In the genomic region with DNA sequence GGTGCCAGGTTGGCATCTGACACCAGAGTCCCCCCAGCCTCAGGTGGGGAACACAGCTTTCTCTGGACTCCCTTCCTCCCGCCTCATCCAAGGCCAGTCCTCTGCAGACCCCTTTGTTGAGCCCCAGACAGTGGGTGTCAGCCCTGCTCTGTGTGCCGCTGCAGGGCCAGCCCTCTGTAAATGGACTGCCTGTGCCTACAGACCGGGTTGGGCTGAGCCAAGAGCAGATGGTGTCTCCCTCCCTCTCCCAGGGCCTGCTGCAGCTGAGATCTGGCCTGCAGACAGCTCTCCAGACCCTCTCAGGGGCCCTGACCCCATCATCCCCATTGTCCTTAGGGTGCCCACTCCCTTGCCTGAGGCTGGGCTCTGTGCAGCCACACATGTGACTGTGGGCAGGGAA, we compare ENCODE assay signal across 18 cellular contexts.
DNase-seq lines count a peak whose midpoint lies in the region; ATAC-seq and TF ChIP-seq lines count a peak whose summit lies in the region.
"Had no signal": no experiment of that assay in that cellular context is flagged by ENCODE, and none has a peak within 500 bp of the region (broad histone marks: within the 10 kb centered on the region; RNA-seq: fewer than 3 reads in every experiment).

No MANE protein-coding gene starts in this region.

- H3K27ac ChIP-seq in heart right ventricle (no peak overlapping the region), cingulate gyrus (ENCODE audit: low read depth, low read length) (peak overlapping the region; percentile 1), tibial artery (peak overlapping the region; percentile 13 to 25), brain microvascular endothelial cell (no peak overlapping the region)
- H3K27ac ChIP-seq: neutrophil had no signal

- TF ChIP-seq CTCF in heart right ventricle (IDR thresholded peaks at IDR 0.05) (no peak), tibial artery (IDR thresholded peaks at IDR 0.05) (no peak), nephron progenitor cell (IDR thresholded peaks at IDR 0.05) (no peak), brain microvascular endothelial cell (IDR thresholded peaks at IDR 0.05; ENCODE audit: low read depth, low read length, missing control alignments) (no peak)

- intact Hi-C loops in Right ventricle myocardium inferior (cut with DNase I): no loop called here
- intact Hi-C loops in heart right ventricle (cut with DNase I): no loop called here
- intact Hi-C loops in tibial artery (cut with DNase I; ENCODE audit: low total_unique reads): no loop called here

- H3K27me3 ChIP-seq in heart right ventricle (peaks cover 0 to 8% (median 0%) of the 10 kb centered on the region in 7 donors), tibial artery (no peaks in the 10 kb centered on the region), brain microvascular endothelial cell (replicated peaks) (no peaks in the 10 kb centered on the region)

- H3K9me3 ChIP-seq in heart right ventricle (no peaks in the 10 kb centered on the region), tibial artery (no peaks in the 10 kb centered on the region)
- H3K9me3 ChIP-seq: neutrophil had no signal

- H3K4me3 ChIP-seq in heart right ventricle (no peak overlapping the region), tibial artery (no peak overlapping the region), brain microvascular endothelial cell (ENCODE audit: low read depth, low read length) (no peak overlapping the region)

- peaks cover 92% of the 10 kb centered on the region for H3K4me1 Mint-ChIP-seq in nephron progenitor cell
- H3K4me1 Mint-ChIP-seq: central memory CD8-positive, alpha-beta T cell; immature natural killer cell; stimulated activated memory B cell treated with anti-CD40 and anti-IgM and Interleukin-4, amounts not matched to agents 10 μg/mL and 1 μg/mL and 100 μg/mL, for 72 hours had no signal

- peak; percentile 60 for DNase-seq in Right ventricle myocardium inferior (ENCODE audit: missing footprints)
- DNase-seq in heart right ventricle: no peak
- DNase-seq in NCI-H524 (lab: John Stamatoyannopoulos, UW): peak; percentile 64 to 77
- no peak for DNase-seq in tibial artery
- DNase-seq in nephron progenitor cell: no peak
- DNase-seq in brain microvascular endothelial cell: no peak
- DNase-seq: activated CD4-positive, alpha-beta T cell treated with anti-CD3 and anti-CD28 coated beads, Interleukin-2, amount 10 ng/mL, durations not matched to agents 7 days and 5 days; activated T-cell treated with anti-CD3 and anti-CD28 coated beads, Interleukin-2, amount 50 U/mL, for 4 hours; immature natural killer cell; NCI-H1048; NCI-H774; T-helper 9 cell had no signal

- H3K4me1 ChIP-seq in heart right ventricle (peaks cover 0 to 52% (median 9%) of the 10 kb centered on the region in 9 donors), tibial artery (peaks cover 0 to 51% (median 39%) of the 10 kb centered on the region in 4 donors)

- in situ Hi-C loops in brain microvascular endothelial cell (cut with HindIII; ENCODE audit: low pct_ligation_motif_present, low sequenced_read_pairs): no loop called here

- no peaks in the 10 kb centered on the region for H3K36me3 ChIP-seq in heart right ventricle
- no peaks in the 10 kb centered on the region for H3K36me3 ChIP-seq in tibial artery
- no peaks in the 10 kb centered on the region for H3K36me3 ChIP-seq in brain microvascular endothelial cell (replicated peaks)
- H3K36me3 ChIP-seq: neutrophil had no signal

- H3K36me3 Mint-ChIP-seq in nephron progenitor cell (ENCODE audit: low read depth): no peaks in the 10 kb centered on the region
- H3K36me3 Mint-ChIP-seq: immature natural killer cell; stimulated activated memory B cell treated with anti-CD40 and anti-IgM and Interleukin-4, amounts not matched to agents 10 μg/mL and 1 μg/mL and 100 μg/mL, for 72 hours had no signal

- WGBS in heart right ventricle, 2 donors: 90 to 91% methylated on average over 3 of the region's 3 CpGs

- H3K27me3 Mint-ChIP-seq in nephron progenitor cell (ENCODE audit: low read depth, poor library complexity): peaks cover 10% of the 10 kb centered on the region
- H3K27me3 Mint-ChIP-seq: activated CD4-positive, alpha-beta T cell treated with anti-CD3 and anti-CD28 coated beads, Interleukin-2, amount 10 ng/mL, durations not matched to agents 7 days and 5 days; central memory CD8-positive, alpha-beta T cell had no signal

- H3K4me3 Mint-ChIP-seq in nephron progenitor cell: no peak overlapping the region
- H3K4me3 Mint-ChIP-seq: activated CD4-positive, alpha-beta T cell treated with anti-CD3 and anti-CD28 coated beads, Interleukin-2, amount 10 ng/mL, durations not matched to agents 7 days and 5 days; activated T-cell treated with anti-CD3 and anti-CD28 coated beads, Interleukin-2, amount 50 U/mL, for 4 hours; central memory CD8-positive, alpha-beta T cell; immature natural killer cell; stimulated activated memory B cell treated with anti-CD40 and anti-IgM and Interleukin-4, amounts not matched to agents 10 μg/mL and 1 μg/mL and 100 μg/mL, for 72 hours had no signal

- H3K27ac Mint-ChIP-seq in nephron progenitor cell: no peak overlapping the region
- H3K27ac Mint-ChIP-seq: activated CD4-positive, alpha-beta T cell treated with anti-CD3 and anti-CD28 coated beads, Interleukin-2, amount 10 ng/mL, durations not matched to agents 7 days and 5 days; immature natural killer cell; stimulated activated memory B cell treated with anti-CD40 and anti-IgM and Interleukin-4, amounts not matched to agents 10 μg/mL and 1 μg/mL and 100 μg/mL, for 72 hours had no signal

- no peaks in the 10 kb centered on the region for H3K9me3 Mint-ChIP-seq in nephron progenitor cell
- H3K9me3 Mint-ChIP-seq: activated CD4-positive, alpha-beta T cell treated with anti-CD3 and anti-CD28 coated beads, Interleukin-2, amount 10 ng/mL, durations not matched to agents 7 days and 5 days; activated T-cell treated with anti-CD3 and anti-CD28 coated beads, Interleukin-2, amount 50 U/mL, for 4 hours; central memory CD8-positive, alpha-beta T cell; immature natural killer cell; stimulated activated memory B cell treated with anti-CD40 and anti-IgM and Interleukin-4, amounts not matched to agents 10 μg/mL and 1 μg/mL and 100 μg/mL, for 72 hours had no signal

- ATAC-seq in Right ventricle myocardium inferior (no peak), heart right ventricle (no peak), HG02642 (IDR thresholded peaks at IDR 0.05; ENCODE audit: poor library complexity, unreplicated experiment) (no peak)
- ATAC-seq: activated T-cell treated with anti-CD3 and anti-CD28 coated beads, Interleukin-2, amount 50 U/mL, for 4 hours; sciatic nerve; stimulated activated memory B cell treated with anti-CD40 and anti-IgM and Interleukin-4, amounts not matched to agents 10 μg/mL and 1 μg/mL and 100 μg/mL, for 72 hours had no signal

Comparison
In these comparisons a context has a peak if more than half of its experiments do, and no peak if none do; other contexts are left out.
1. DNase-seq: peak in Right ventricle myocardium inferior (single experiment) and NCI-H524 (2 of 2); none in heart right ventricle (0 of 2), tibial artery (0 of 2), nephron progenitor cell (single experiment) and brain microvascular endothelial cell (single experiment).
2. H3K27ac ChIP-seq: peak in cingulate gyrus (single experiment) and tibial artery (2 of 2); none in heart right ventricle (0 of 10) and brain microvascular endothelial cell (single experiment).